Comparison of ENCODE assay signal across 23 cellular contexts in the genomic region with DNA sequence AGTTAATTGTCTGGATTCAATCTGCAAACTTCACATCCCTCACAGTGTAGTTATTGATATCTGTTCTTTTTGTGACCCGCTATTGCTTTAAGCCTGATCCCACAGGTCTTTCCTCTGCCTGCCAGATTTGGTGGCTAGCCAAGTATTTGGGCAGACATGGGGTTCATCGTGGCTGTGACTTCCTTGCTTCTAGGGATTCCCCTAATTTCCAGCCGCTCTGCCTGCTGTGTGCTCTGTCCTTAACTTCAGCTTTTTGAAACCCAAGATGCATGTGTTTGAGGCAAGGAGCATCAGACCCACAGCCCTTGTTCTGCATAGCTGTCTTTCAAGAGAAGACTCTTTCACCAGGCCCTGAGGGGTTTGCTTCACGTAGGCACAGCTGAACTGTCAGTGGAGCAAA. TPM values are rescaled to one million over a fixed set of nuclear protein-coding genes. Genes with fewer than 3 reads are reported as not detected.
DNase-seq lines count a peak whose midpoint lies in the region; ATAC-seq and TF ChIP-seq lines count a peak whose summit lies in the region.
"Had no signal": no experiment of that assay in that cellular context is flagged by ENCODE, and none has a peak within 500 bp of the region (broad histone marks: within the 10 kb centered on the region; RNA-seq: fewer than 3 reads in every experiment).

No MANE protein-coding gene starts in this region.

- intact Hi-C loops in CD8-positive, alpha-beta T cell (cut with DNase I, micrococcal nuclease), result no loop called here
- intact Hi-C loops in IMR-90 (cut with micrococcal nuclease), result no loop called here

- H3K9me3 Mint-ChIP-seq in CD8-positive, alpha-beta T cell, result no peaks in the 10 kb centered on the region
- H3K9me3 Mint-ChIP-seq in neural crest cell, result peaks cover 5% of the 10 kb centered on the region
- H3K9me3 Mint-ChIP-seq in natural killer cell treated with Interleukin-12 subunit alpha and Interleukin-12 subunit beta and Interleukin-15 and Interleukin-18, amount 100 ng/mL, for 72 hours, result no peaks in the 10 kb centered on the region
- H3K9me3 Mint-ChIP-seq: activated B cell treated with CpG ODN at 0.5 μM for 24 hours, IgD-negative memory B cell had no signal

- no peak overlapping the region for H3K27ac Mint-ChIP-seq in CD8-positive, alpha-beta T cell
- peak overlapping the region; percentile 19 for H3K27ac Mint-ChIP-seq in neural crest cell (ENCODE audit: unreplicated experiment)
- no peak overlapping the region for H3K27ac Mint-ChIP-seq in natural killer cell treated with Interleukin-12 subunit alpha and Interleukin-12 subunit beta and Interleukin-15 and Interleukin-18, amount 100 ng/mL, for 72 hours
- H3K27ac Mint-ChIP-seq: activated B cell treated with CpG ODN at 0.5 μM for 24 hours, brain, IgD-negative memory B cell, neural progenitor cell had no signal

- H3K36me3 ChIP-seq in CD8-positive, alpha-beta T cell (ENCODE audit: insufficient read depth, low read length), result no peaks in the 10 kb centered on the region
- no peaks in the 10 kb centered on the region for H3K36me3 ChIP-seq in IMR-90 (ENCODE audit: control insufficient read depth, insufficient read depth, low read length)
- H3K36me3 ChIP-seq: adrenal gland, gastroesophageal sphincter, HAP-1, MG63, neural progenitor cell, prostate gland, transverse colon had no signal

- H3K4me2 ChIP-seq in IMR-90 (ENCODE audit: low read depth, low read length), result no peak overlapping the region
- H3K4me2 ChIP-seq: neural progenitor cell had no signal

- H2BK5ac ChIP-seq in IMR-90 (ENCODE audit: low read depth, low read length, poor library complexity, severe bottlenecking), result no peak overlapping the region

- H3K36me3 Mint-ChIP-seq in CD8-positive, alpha-beta T cell, result no peaks in the 10 kb centered on the region
- H3K36me3 Mint-ChIP-seq in neural crest cell (ENCODE audit: low read depth), result peaks cover 2% of the 10 kb centered on the region
- no peaks in the 10 kb centered on the region for H3K36me3 Mint-ChIP-seq in natural killer cell treated with Interleukin-12 subunit alpha and Interleukin-12 subunit beta and Interleukin-15 and Interleukin-18, amount 100 ng/mL, for 72 hours
- H3K36me3 Mint-ChIP-seq: brain, neural progenitor cell had no signal

- in situ Hi-C loops in IMR-90 (cut with MboI; ENCODE audit: low sequenced_read_pairs), result no loop called here

- WGBS in IMR-90 (ENCODE audit: extremely low coverage in 2 of 2, insufficient read length in 1 of 2), 2 experiments, result 20% methylated on average over 2 of the region's 4 CpGs; no CpG with 5 or more reads in 1 of the 2 experiments

- no peak overlapping the region for H3K9ac ChIP-seq in IMR-90 (ENCODE audit: low read depth, low read length)
- H3K9ac ChIP-seq: neural progenitor cell had no signal

- dilution Hi-C loops in IMR-90 (cut with HindIII; ENCODE audit: low sequenced_read_pairs, unreplicated experiment), result no loop called here

- no peak overlapping the region for H4K8ac ChIP-seq in IMR-90 (ENCODE audit: low read depth in 2 of 2, low read length in 2 of 2)

- no peak overlapping the region for H2BK120ac ChIP-seq in IMR-90 (ENCODE audit: low read depth, low read length)

- H4K20me1 ChIP-seq in IMR-90 (ENCODE audit: insufficient read depth, low read length), result no peaks in the 10 kb centered on the region

- peak; percentile 36 for ATAC-seq in CD8-positive, alpha-beta T cell
- ATAC-seq in IMR-90 (ENCODE audit: low read depth), result no peak
- no peak for ATAC-seq in natural killer cell treated with Interleukin-12 subunit alpha and Interleukin-12 subunit beta and Interleukin-15 and Interleukin-18, amount 100 ng/mL, for 72 hours
- ATAC-seq: gastroesophageal sphincter had no signal

- H3K4me1 Mint-ChIP-seq in CD8-positive, alpha-beta T cell (ENCODE audit: low read depth), result peaks cover 13% of the 10 kb centered on the region
- peaks cover 32% of the 10 kb centered on the region for H3K4me1 Mint-ChIP-seq in neural crest cell
- peaks cover 0 to 6% of the 10 kb centered on the region in 2 donors for H3K4me1 Mint-ChIP-seq in natural killer cell treated with Interleukin-12 subunit alpha and Interleukin-12 subunit beta and Interleukin-15 and Interleukin-18, amount 100 ng/mL, for 72 hours (ENCODE audit: low read depth in 2 of 2)
- H3K4me1 Mint-ChIP-seq: activated B cell treated with CpG ODN at 0.5 μM for 24 hours, brain, IgD-negative memory B cell had no signal

- H3K18ac ChIP-seq in IMR-90 (ENCODE audit: low read depth, low read length), result no peak overlapping the region

- H3K27me3 Mint-ChIP-seq in CD8-positive, alpha-beta T cell (ENCODE audit: low read depth), result peaks cover 6% of the 10 kb centered on the region
- no peaks in the 10 kb centered on the region for H3K27me3 Mint-ChIP-seq in neural crest cell (ENCODE audit: low read depth)
- no peaks in the 10 kb centered on the region for H3K27me3 Mint-ChIP-seq in natural killer cell treated with Interleukin-12 subunit alpha and Interleukin-12 subunit beta and Interleukin-15 and Interleukin-18, amount 100 ng/mL, for 72 hours
- H3K27me3 Mint-ChIP-seq: brain had no signal

- H2AK9ac ChIP-seq in IMR-90 (replicated peaks; ENCODE audit: low read depth, low read length, poor library complexity), result no peak overlapping the region

- no peak overlapping the region for H3K14ac ChIP-seq in IMR-90 (replicated peaks; ENCODE audit: low read depth, low read length)

- H2AK5ac ChIP-seq in IMR-90 (ENCODE audit: low read depth, low read length), result no peak overlapping the region

- no peaks in the 10 kb centered on the region for H3K9me1 ChIP-seq in IMR-90 (ENCODE audit: insufficient read depth, low read length)

- no peak overlapping the region for H3K4me3 Mint-ChIP-seq in CD8-positive, alpha-beta T cell
- no peak overlapping the region for H3K4me3 Mint-ChIP-seq in neural crest cell
- H3K4me3 Mint-ChIP-seq in natural killer cell treated with Interleukin-12 subunit alpha and Interleukin-12 subunit beta and Interleukin-15 and Interleukin-18, amount 100 ng/mL, for 72 hours, result no peak overlapping the region
- H3K4me3 Mint-ChIP-seq: activated B cell treated with CpG ODN at 0.5 μM for 24 hours, brain, IgD-negative memory B cell, neural progenitor cell had no signal

- no peak overlapping the region for H2BK15ac ChIP-seq in IMR-90 (ENCODE audit: low read depth, low read length)

- CTCF ChIA-PET in CD8-positive, alpha-beta T cell (lab: Charles Lee), result interaction anchor here (1.4 kb wide), 1 partner anchor 18 kb away, joined by 6 read pairs; no protein-coding TSS in a partner anchor
- CTCF ChIA-PET in IMR-90 (lab: Yijun Ruan, JAX), result no interaction called here

- no peak overlapping the region for H3K56ac ChIP-seq in IMR-90 (ENCODE audit: extremely low read depth, insufficient read depth, low read length)

- H4K91ac ChIP-seq in IMR-90 (ENCODE audit: insufficient read depth, low read depth, low read length), result no peak overlapping the region

- TF ChIP-seq RAD21 in IMR-90 (IDR thresholded peaks at IDR 0.05; ENCODE audit: low read length), result no peak

- no peaks in the 10 kb centered on the region for H3K79me1 ChIP-seq in IMR-90 (ENCODE audit: low read depth in 1 of 2, low read length in 2 of 2)

- TF ChIP-seq CTCF in CD8-positive, alpha-beta T cell (IDR thresholded peaks at IDR 0.05), result no peak
- TF ChIP-seq CTCF in IMR-90 (conservative IDR thresholded peaks at IDR 0.05; ENCODE audit: low read depth, low read length) (no peak), neural crest cell (conservative IDR thresholded peaks at IDR 0.05) (no peak)

- no peak for TF ChIP-seq POLR2A in IMR-90 (IDR thresholded peaks at IDR 0.05; ENCODE audit: low read depth, low read length)

- H3K23ac ChIP-seq in IMR-90 (ENCODE audit: low read depth, low read length), result no peak overlapping the region

- H3K4me1 ChIP-seq in CD8-positive, alpha-beta T cell (ENCODE audit: insufficient read depth, low read length), result peaks cover 13% of the 10 kb centered on the region
- no peaks in the 10 kb centered on the region for H3K4me1 ChIP-seq in IMR-90 (ENCODE audit: control insufficient read depth, insufficient read depth, low read length)
- H3K4me1 ChIP-seq: adrenal gland, gastroesophageal sphincter, HAP-1, neural progenitor cell, prostate gland, transverse colon had no signal

- H3K4me3 ChIP-seq in CD8-positive, alpha-beta T cell (ENCODE audit: low read depth, low read length), result no peak overlapping the region
- no peak overlapping the region for H3K4me3 ChIP-seq in IMR-90 (ENCODE audit: insufficient read depth, low read depth, low read length)
- H3K4me3 ChIP-seq: adrenal gland, gastroesophageal sphincter, HAP-1, MG63, neural progenitor cell, prostate gland, transverse colon had no signal

- H3K27me3 ChIP-seq in CD8-positive, alpha-beta T cell (ENCODE audit: insufficient read depth, low read length), result no peaks in the 10 kb centered on the region
- H3K27me3 ChIP-seq in IMR-90 (ENCODE audit: control insufficient read depth, insufficient read depth, low read length), result peaks cover 18% of the 10 kb centered on the region
- H3K27me3 ChIP-seq: adrenal gland, MG63, neural progenitor cell, transverse colon had no signal

- H3K9me3 ChIP-seq in CD8-positive, alpha-beta T cell (ENCODE audit: low read length), result no peaks in the 10 kb centered on the region
- no peaks in the 10 kb centered on the region for H3K9me3 ChIP-seq in IMR-90 (ENCODE audit: control insufficient read depth, insufficient read depth, low read length)
- H3K9me3 ChIP-seq: adrenal gland, gastroesophageal sphincter, HAP-1, MG63, prostate gland, transverse colon had no signal

- H3K27ac ChIP-seq in CD8-positive, alpha-beta T cell (ENCODE audit: low read depth, low read length), result no peak overlapping the region
- H3K27ac ChIP-seq in IMR-90 (ENCODE audit: insufficient read depth, low read length), result no peak overlapping the region
- H3K27ac ChIP-seq: adrenal gland, gastroesophageal sphincter, neural progenitor cell, prostate gland, transverse colon had no signal

- POLR2A ChIA-PET in CD8-positive, alpha-beta T cell (lab: Charles Lee), result no interaction called here
- POLR2A ChIA-PET in IMR-90 (lab: Charles Lee; ENCODE audit: unreplicated experiment), result no interaction called here

- H4K5ac ChIP-seq in IMR-90 (ENCODE audit: low read depth, low read length), result no peak overlapping the region

- no peak overlapping the region for H3K4ac ChIP-seq in IMR-90 (ENCODE audit: low read depth, low read length)

- no peak overlapping the region for H2BK20ac ChIP-seq in IMR-90 (ENCODE audit: low read depth, low read length)

- H2AFZ ChIP-seq in IMR-90 (replicated peaks; ENCODE audit: low read length, poor library complexity), result peak overlapping the region; percentile 33
- H2AFZ ChIP-seq: neural progenitor cell had no signal

- no peak for DNase-seq in CD8-positive, alpha-beta T cell
- DNase-seq in IMR-90, result no peak
- DNase-seq in central memory CD4-positive, alpha-beta T cell, result peak; percentile 24
- no peak for DNase-seq in neural crest cell (ENCODE audit: low read depth, low spot score)
- DNase-seq in natural killer cell treated with Interleukin-12 subunit alpha and Interleukin-12 subunit beta and Interleukin-15 and Interleukin-18, amount 100 ng/mL, for 72 hours (ENCODE audit: low spot score), result no peak
- DNase-seq in AG08395 (ENCODE audit: low spot score), result no peak
- no peak for DNase-seq in foreskin melanocyte
- DNase-seq: activated B cell treated with CpG ODN at 0.5 μM for 24 hours, DMS53, GF-D8, MG63, NCI-H1417, NCI-H2081, NCI-H446 treated with DMSO at 0.1 percent for 48 hours, SHP77, transverse colon had no signal

- no TSS peak for BruUV-seq in IMR-90 (replicated peaks; lab: Mats Ljungman, UMichigan)

RNA-seq across cellular contexts. Expression of gene NCAPH, which starts 54.2 kb away (rescaled TPM):
- total RNA-seq in CD8-positive, alpha-beta T cell, result 1 to 10 TPM; 2.0 to 2.5 TPM
- total RNA-seq in IMR-90 (2012; rRNA removed), result 16.7 and 17.7 TPM in 2 replicates
- 16.5 and 19.4 TPM in 2 replicates for polyA plus RNA-seq in IMR-90 (2012; rRNA removed)
- 4.6 and 7.8 TPM in 2 replicates for polyA plus RNA-seq in IMR-90 (2012; cell fraction: cytosol; rRNA removed)
- polyA plus RNA-seq in IMR-90 (2012; cell fraction: nucleus; rRNA removed; ENCODE audit: low replicate concordance), result 7.2 and 9.7 TPM in 2 replicates
- total RNA-seq in neural crest cell, result 78.8 and 80.9 TPM in 2 replicates
- total RNA-seq in natural killer cell treated with Interleukin-12 subunit alpha and Interleukin-12 subunit beta and Interleukin-15 and Interleukin-18, amount 100 ng/mL, for 72 hours, result 100 to 1,000 TPM in 1 of 2 donors, 10 to 100 TPM in 1; 26.5 to 102 TPM
